ENCODE assay signal across 8 cellular contexts in genomic region chr1:161487483-161487827, GRCh38. TPM values are rescaled to one million over a fixed set of nuclear protein-coding genes. Genes with fewer than 3 reads are reported as not detected.
DNase-seq lines count a peak whose midpoint lies in the region; ATAC-seq and TF ChIP-seq lines count a peak whose summit lies in the region.
"Had no signal": no experiment of that assay in that cellular context is flagged by ENCODE, and none has a peak within 500 bp of the region (broad histone marks: within the 10 kb centered on the region; RNA-seq: fewer than 3 reads in every experiment).

No MANE protein-coding gene starts in this region.

- no peak for TF ChIP-seq EP300 in gastroesophageal sphincter (IDR thresholded peaks at IDR 0.05)

- peak overlapping the region in 1 of 2 donors; percentile 7 for H3K4me3 ChIP-seq in gastroesophageal sphincter
- peak overlapping the region; percentile 61 for H3K4me3 ChIP-seq in thoracic aorta

- peak overlapping the region; percentile 67 for H3K4me3 Mint-ChIP-seq in HFFc6

- 14% methylated on average over 1 of the region's 2 CpGs; no CpG with 5 or more reads in 1 of the 2 donors for WGBS in gastroesophageal sphincter (ENCODE audit: low coverage in 1 of 2), 2 donors

- no peaks in the 10 kb centered on the region for H3K36me3 Mint-ChIP-seq in HFFc6 (ENCODE audit: low read depth)

- H3K27ac ChIP-seq in gastroesophageal sphincter (no peak overlapping the region), thoracic aorta (no peak overlapping the region)

- peak; percentile 37 for DNase-seq in HFFc6
- DNase-seq in amniotic epithelial cell (ENCODE audit: low read depth), result peak; percentile 70
- DNase-seq in thoracic aorta (ENCODE audit: low spot score), result no peak
- no peak for DNase-seq in SKM-1 treated with dmso at 0.1 percent for 144 hours (lab: John Stamatoyannopoulos, UW; ENCODE audit: unreplicated experiment)

- no peak for TF ChIP-seq CTCF in HFFc6 (IDR thresholded peaks at IDR 0.05)
- no peak for TF ChIP-seq CTCF in gastroesophageal sphincter (IDR thresholded peaks at IDR 0.05)
- no peak for TF ChIP-seq CTCF in thoracic aorta (IDR thresholded peaks at IDR 0.05)

- no peaks in the 10 kb centered on the region for H3K36me3 ChIP-seq in gastroesophageal sphincter
- no peaks in the 10 kb centered on the region for H3K36me3 ChIP-seq in thoracic aorta

- H3K27ac Mint-ChIP-seq in HFFc6, result no peak overlapping the region

- peaks cover 7% of the 10 kb centered on the region for H3K4me1 Mint-ChIP-seq in HFFc6 (ENCODE audit: low read depth)

- no peaks in the 10 kb centered on the region for H3K9me3 ChIP-seq in gastroesophageal sphincter
- H3K9me3 ChIP-seq in thoracic aorta, result no peaks in the 10 kb centered on the region

- no peak for TF ChIP-seq POLR2A in gastroesophageal sphincter (IDR thresholded peaks at IDR 0.05)

- H3K4me1 ChIP-seq in gastroesophageal sphincter (peaks cover 0 to 11% (median 3%) of the 10 kb centered on the region in 3 donors), thoracic aorta (ENCODE audit: control insufficient read depth in 1 of 2, low read depth in 2 of 2) (peaks cover 4 to 6% of the 10 kb centered on the region in 2 donors)

- H3K9me3 Mint-ChIP-seq in HFFc6, result no peaks in the 10 kb centered on the region

- peak; percentile 43 for ATAC-seq in gastroesophageal sphincter
- ATAC-seq in thoracic aorta (ENCODE audit: insufficient number of reproducible peaks, low FRiP score, low read depth), result no peak
- ATAC-seq in HG02885 (IDR thresholded peaks at IDR 0.05; ENCODE audit: poor library complexity, unreplicated experiment), result no peak
- ATAC-seq in HG02571 (IDR thresholded peaks at IDR 0.05; ENCODE audit: unreplicated experiment), result no peak

- H3K27me3 Mint-ChIP-seq in HFFc6 (ENCODE audit: insufficient read depth), result peaks cover 25% of the 10 kb centered on the region

- H3K27me3 ChIP-seq in gastroesophageal sphincter, result peaks cover 24% of the 10 kb centered on the region
- H3K27me3 ChIP-seq in thoracic aorta (replicated peaks; ENCODE audit: insufficient read depth), result peaks cover 6% of the 10 kb centered on the region

RNA-seq across cellular contexts. Expression of gene FCGR2A, which starts 17.8 kb away (rescaled TPM):
- under 1 TPM; 0.12 to 0.57 (median 0.29) TPM for total RNA-seq in HFFc6 (2021; fragmentation: NEBNext Ultra II Directional; extraction: Animal tissue kit (Norgen Biotek cat#: 25700))
- total RNA-seq in gastroesophageal sphincter (10 to 100 TPM; 16.3 to 74.1 (median 40.1) TPM), thoracic aorta (100 to 1,000 TPM; 113 to 169 TPM)
- total RNA-seq: pulmonary artery endothelial cell had no signal

RNA-seq across cellular contexts. Expression of gene HSPA6, which starts 36.9 kb away (rescaled TPM):
- total RNA-seq in HFFc6 (2021; fragmentation: NEBNext Ultra II Directional; extraction: Animal tissue kit (Norgen Biotek cat#: 25700)), result under 1 TPM; 0.10 to 0.45 (median 0.19) TPM
- total RNA-seq in gastroesophageal sphincter (1 to 10 TPM; 1.2 to 6.6 (median 2.0) TPM), thoracic aorta (10 to 100 TPM in 1 of 2 donors, 1 to 10 TPM in 1; 7.7 to 11.9 TPM)

Comparison
In these comparisons a context has a peak if more than half of its experiments do, and no peak if none do; other contexts are left out.
1. DNase-seq: peak in HFFc6 (single experiment) and amniotic epithelial cell (single experiment); none in thoracic aorta (single experiment) and SKM-1 treated with dmso at 0.1 percent for 144 hours (single experiment).
2. RNA of gene FCGR2A, which starts 17.8 kb away (total RNA-seq): 113 to 169 TPM in thoracic aorta and 16.3 to 74.1 TPM in gastroesophageal sphincter; 0.12 to 0.57 TPM in HFFc6; every median in the first group is over 10 times any median in the second.